In genomic region chr14:91400696-91401095, GRCh38 we compare ENCODE assay signal across 12 cellular contexts. TPM values are rescaled to one million over a fixed set of nuclear protein-coding genes. Genes with fewer than 3 reads are reported as not detected.
DNase-seq lines count a peak whose midpoint lies in the region; ATAC-seq, FAIRE-seq and TF ChIP-seq lines count a peak whose summit lies in the region.
"Had no signal": no experiment of that assay in that cellular context is flagged by ENCODE, and none has a peak within 500 bp of the region (broad histone marks: within the 10 kb centered on the region; RNA-seq: fewer than 3 reads in every experiment).

No MANE protein-coding gene starts in this region.

- H3K4me1 ChIP-seq in OCI-LY1 (ENCODE audit: insufficient read depth, low read length, severe bottlenecking) (peaks cover 95% of the 10 kb centered on the region), colonic mucosa (peaks cover 53% of the 10 kb centered on the region), uterus (no peaks in the 10 kb centered on the region), kidney (ENCODE audit: control insufficient read depth in 1 of 2, insufficient read depth in 1 of 2, low read depth in 1 of 2, low read length in 2 of 2) (peaks cover 7 to 29% of the 10 kb centered on the region in 2 donors)

- peak overlapping the region; percentile 0 for H3K4me3 Mint-ChIP-seq in nephron progenitor cell
- H3K4me3 Mint-ChIP-seq: brain had no signal

- H3K9me3 Mint-ChIP-seq in nephron progenitor cell: peaks cover under 1% of the 10 kb centered on the region
- H3K9me3 Mint-ChIP-seq: brain had no signal

- TF ChIP-seq POLR2A in uterus (IDR thresholded peaks at IDR 0.05): no peak

- H3K27ac Mint-ChIP-seq in nephron progenitor cell: peak overlapping the region; percentile 17

- H3K9me3 ChIP-seq in OCI-LY1 (ENCODE audit: low read length): no peaks in the 10 kb centered on the region
- no peaks in the 10 kb centered on the region for H3K9me3 ChIP-seq in colonic mucosa
- no peaks in the 10 kb centered on the region for H3K9me3 ChIP-seq in uterus
- H3K9me3 ChIP-seq in kidney (ENCODE audit: control insufficient read depth in 1 of 2, low read length in 2 of 2): no peaks in the 10 kb centered on the region
- H3K9me3 ChIP-seq: gastroesophageal sphincter had no signal

- DNase-seq in GM12864 (ENCODE audit: low read depth) (no peak), colonic mucosa (no peak), nephron progenitor cell (no peak), uterus (no peak), kidney (no peak)
- DNase-seq: DMS79, mesenchymal stem cell had no signal

- peak overlapping the region; percentile 70 for H3K4me3 ChIP-seq in GM12864 (ENCODE audit: low read depth, low read length)
- H3K4me3 ChIP-seq in OCI-LY1 (ENCODE audit: low read depth, low read length, poor library complexity, severe bottlenecking): peak overlapping the region; percentile 66
- no peak overlapping the region for H3K4me3 ChIP-seq in colonic mucosa
- no peak overlapping the region for H3K4me3 ChIP-seq in uterus
- no peak overlapping the region for H3K4me3 ChIP-seq in kidney (ENCODE audit: low read length in 2 of 2)

- peaks cover 90% of the 10 kb centered on the region for H3K79me2 ChIP-seq in OCI-LY1 (ENCODE audit: insufficient read depth, low read length)

- peak overlapping the region; percentile 68 for H3K4me2 ChIP-seq in OCI-LY1 (ENCODE audit: low read length)

- H3K36me3 ChIP-seq in OCI-LY1 (ENCODE audit: insufficient read depth, low read length) (peaks cover 36% of the 10 kb centered on the region), colonic mucosa (no peaks in the 10 kb centered on the region), uterus (no peaks in the 10 kb centered on the region), kidney (ENCODE audit: control insufficient read depth in 1 of 2, insufficient read depth in 2 of 2, low read length in 2 of 2) (no peaks in the 10 kb centered on the region)
- H3K36me3 ChIP-seq: gastroesophageal sphincter had no signal

- no peaks in the 10 kb centered on the region for H4K20me1 ChIP-seq in OCI-LY1 (ENCODE audit: insufficient read depth, low read length)

- TF ChIP-seq CTCF in GM12864 (IDR thresholded peaks at IDR 0.05; ENCODE audit: low read depth, low read length, missing control alignments): no peak
- TF ChIP-seq CTCF in OCI-LY1 (IDR thresholded peaks at IDR 0.05; ENCODE audit: low read length): no peak
- TF ChIP-seq CTCF in colonic mucosa (IDR thresholded peaks at IDR 0.05): no peak
- TF ChIP-seq CTCF in nephron progenitor cell (IDR thresholded peaks at IDR 0.05): no peak
- no peak for TF ChIP-seq CTCF in uterus (IDR thresholded peaks at IDR 0.05)
- TF ChIP-seq CTCF in kidney (IDR thresholded peaks at IDR 0.05; ENCODE audit: borderline replicate concordance, extremely low read depth, insufficient read depth): no peak

- intact Hi-C loops in colonic mucosa (cut with DNase I): no loop called here
- intact Hi-C loops in uterus (cut with DNase I; ENCODE audit: low total_unique reads): no loop called here
- intact Hi-C loops in kidney (cut with DNase I): no loop called here

- H3K27ac ChIP-seq in OCI-LY1 (ENCODE audit: low read depth, low read length, poor library complexity, severe bottlenecking) (peak overlapping the region; percentile 86), colonic mucosa (peak overlapping the region; percentile 89), uterus (no peak overlapping the region), kidney (ENCODE audit: low read depth in 2 of 2, low read length in 2 of 2) (no peak overlapping the region)
- H3K27ac ChIP-seq: gastroesophageal sphincter had no signal

- no peak for ATAC-seq in GM18909 (IDR thresholded peaks at IDR 0.05; ENCODE audit: poor library complexity, unreplicated experiment)
- no peak for ATAC-seq in HG03469 (IDR thresholded peaks at IDR 0.05; ENCODE audit: unreplicated experiment)
- ATAC-seq: gastroesophageal sphincter had no signal

- no peak overlapping the region for H2AFZ ChIP-seq in OCI-LY1 (ENCODE audit: low read length)

- H3K9me2 ChIP-seq in OCI-LY1 (ENCODE audit: low read depth, low read length): no peaks in the 10 kb centered on the region

- peaks cover 19% of the 10 kb centered on the region for H3K36me3 Mint-ChIP-seq in nephron progenitor cell (ENCODE audit: low read depth)

- FAIRE-seq in kidney (lab: Jason Lieb, UNC): no peak

- peaks cover 3% of the 10 kb centered on the region; the same call in 1 of the 2 replicates for H3F3A ChIP-seq in OCI-LY1 (ENCODE audit: insufficient read depth, low read length)

- H3K27me3 ChIP-seq in OCI-LY1 (ENCODE audit: insufficient read depth, low read length) (no peaks in the 10 kb centered on the region), colonic mucosa (no peaks in the 10 kb centered on the region), uterus (no peaks in the 10 kb centered on the region)
- H3K27me3 ChIP-seq: gastroesophageal sphincter had no signal

- no peaks in the 10 kb centered on the region for H3K27me3 Mint-ChIP-seq in nephron progenitor cell (ENCODE audit: low read depth, poor library complexity)
- H3K27me3 Mint-ChIP-seq: brain had no signal

- H3K9ac ChIP-seq in OCI-LY1 (ENCODE audit: low read length) (peak overlapping the region; percentile 57), colonic mucosa (ENCODE audit: low read depth in 2 of 2, low read length in 2 of 2) (peak overlapping the region in 1 of 2 donors; percentile 87), kidney (ENCODE audit: low read length in 2 of 2) (no peak overlapping the region)

- peaks cover 83% of the 10 kb centered on the region for H3K4me1 Mint-ChIP-seq in nephron progenitor cell

RNA-seq across cellular contexts. Expression of gene CCDC88C, which starts 16.9 kb away (rescaled TPM):
- total RNA-seq in colonic mucosa (10 to 100 TPM; 45.6 to 48.0 TPM), uterus (10 to 100 TPM in 2 of 4 donors, 1 to 10 TPM in 2; 3.2 to 32.7 (median 11.0) TPM), kidney (32.8 TPM)
- 6.6 TPM for polyA plus RNA-seq in kidney (ENCODE audit: insufficient read depth, low read depth, low replicate concordance)

Comparison
In these comparisons a context has a peak if more than half of its experiments do, and no peak if none do; other contexts are left out.
1. H3K4me3 ChIP-seq: peak in GM12864 (single experiment) and OCI-LY1 (single experiment); none in colonic mucosa (single experiment), uterus (0 of 2) and kidney (0 of 2).
2. H3K27ac ChIP-seq: peak in OCI-LY1 (single experiment) and colonic mucosa (single experiment); none in uterus (0 of 2) and kidney (0 of 2).